Comparison of ENCODE assay signal across 8 cellular contexts in genomic region chr19:42129399-42130253, GRCh38. TPM values are rescaled to one million over a fixed set of nuclear protein-coding genes. Genes with fewer than 3 reads are reported as not detected.
A peak's percentile ranks its signal among the peaks of the same experiment; 100 is the strongest.
DNase-seq lines count a peak whose midpoint lies in the region; ATAC-seq and TF ChIP-seq lines count a peak whose summit lies in the region.

No MANE protein-coding gene starts in this region.

- H3K27ac Mint-ChIP-seq in activated naive CD4-positive, alpha-beta T cell treated with anti-CD3 and anti-CD28 coated beads for 36 hours: peak overlapping the region; percentile 83
- no peak overlapping the region for H3K27ac Mint-ChIP-seq in chondrocyte (ENCODE audit: unreplicated experiment)

- POLR2A ChIA-PET in HEK293T (lab: Yijun Ruan, JAX): no interaction called here

- CTCF ChIA-PET in activated naive CD4-positive, alpha-beta T cell treated with anti-CD3 and anti-CD28 coated beads for 36 hours (lab: Charles Lee): interaction anchor here (0.6 to 9.1 kb wide), 2 partner anchors 20 to 110 kb away, joined by 3 to 86 read pairs; no protein-coding TSS in a partner anchor
- CTCF ChIA-PET in HEK293T (lab: Yijun Ruan, JAX): no interaction called here

- H3K36me3 Mint-ChIP-seq in activated naive CD4-positive, alpha-beta T cell treated with anti-CD3 and anti-CD28 coated beads for 36 hours (ENCODE audit: low read depth): peaks cover under 1% of the 10 kb centered on the region
- H3K36me3 Mint-ChIP-seq in chondrocyte (ENCODE audit: low read depth): peaks cover under 1% of the 10 kb centered on the region

- no peaks in the 10 kb centered on the region for H3K9me3 Mint-ChIP-seq in activated naive CD4-positive, alpha-beta T cell treated with anti-CD3 and anti-CD28 coated beads for 36 hours
- peaks cover 2% of the 10 kb centered on the region for H3K9me3 Mint-ChIP-seq in chondrocyte (ENCODE audit: low read depth)

- H3K27me3 ChIP-seq in right cardiac atrium (ENCODE audit: control insufficient read depth, insufficient read depth): no peaks in the 10 kb centered on the region

- H3K27ac ChIP-seq in right cardiac atrium (ENCODE audit: low read length): no peak overlapping the region

- 41% methylated on average over 20 of the region's 20 CpGs for WGBS in right cardiac atrium

- no peaks in the 10 kb centered on the region for H3K4me1 ChIP-seq in right cardiac atrium (ENCODE audit: control insufficient read depth, insufficient read depth, low read length)

- no peaks in the 10 kb centered on the region for H3K27me3 Mint-ChIP-seq in activated naive CD4-positive, alpha-beta T cell treated with anti-CD3 and anti-CD28 coated beads for 36 hours (ENCODE audit: low read depth)
- peaks cover 11% of the 10 kb centered on the region for H3K27me3 Mint-ChIP-seq in chondrocyte (ENCODE audit: low read depth)

- intact Hi-C loops in activated naive CD4-positive, alpha-beta T cell treated with anti-CD3 and anti-CD28 coated beads for 36 hours (cut with micrococcal nuclease): no loop called here
- intact Hi-C loops in right cardiac atrium (cut with DNase I): loop anchor here (5.0 to 10.0 kb wide), 4 partner anchors 53 to 265 kb away; partner anchors contain the start of genes CNFN (in 1 of the 4) and MEGF8 (in 1 of the 4)

- H3K4me3 ChIP-seq in right cardiac atrium (ENCODE audit: low read length): no peak overlapping the region

- TF ChIP-seq CTCF in chondrocyte (IDR thresholded peaks at IDR 0.05): no peak

- H3K9me3 ChIP-seq in right cardiac atrium (ENCODE audit: control insufficient read depth, low read length): no peaks in the 10 kb centered on the region

- H3K4me3 Mint-ChIP-seq in activated naive CD4-positive, alpha-beta T cell treated with anti-CD3 and anti-CD28 coated beads for 36 hours: peak overlapping the region; percentile 33
- H3K4me3 Mint-ChIP-seq in chondrocyte (ENCODE audit: unreplicated experiment): no peak overlapping the region

- H3K4me1 Mint-ChIP-seq in activated naive CD4-positive, alpha-beta T cell treated with anti-CD3 and anti-CD28 coated beads for 36 hours (ENCODE audit: low read depth): peaks cover 68% of the 10 kb centered on the region
- H3K4me1 Mint-ChIP-seq in chondrocyte (ENCODE audit: low read depth): peaks cover 19% of the 10 kb centered on the region

- DNase-seq in activated naive CD4-positive, alpha-beta T cell treated with anti-CD3 and anti-CD28 coated beads for 36 hours: no peak
- DNase-seq in activated naive CD4-positive, alpha-beta T cell (lab: John Stamatoyannopoulos, UW): no peak
- DNase-seq in SK-N-DZ (ENCODE audit: low spot score) (peak; percentile 46), right cardiac atrium (peak in 2 of 3 donors; percentile 25 to 63), chondrocyte (ENCODE audit: low spot score) (no peak), HEK293T (ENCODE audit: extremely low spot score) (no peak), NCI-H446 (lab: John Stamatoyannopoulos, UW) (no peak)

- peak; percentile 54 for ATAC-seq in HG02943 (IDR thresholded peaks at IDR 0.05; ENCODE audit: low read depth, unreplicated experiment)
- peak; percentile 23 to 39 for ATAC-seq in right cardiac atrium

TF ChIP-seq in HEK293T, 16 proteins besides CTCF, POLR2A, EP300 and RAD21:
- TF ChIP-seq BHLHE40 (IDR thresholded peaks at IDR 0.05; ENCODE audit: borderline replicate concordance) (no peak), PKNOX1 (IDR thresholded peaks at IDR 0.05) (no peak), HDGF (IDR thresholded peaks at IDR 0.05; ENCODE audit: borderline replicate concordance) (no peak), ZNF384 (IDR thresholded peaks at IDR 0.05) (no peak), LEF1 (IDR thresholded peaks at IDR 0.05; ENCODE audit: borderline replicate concordance) (no peak), ELF4 (IDR thresholded peaks at IDR 0.05) (no peak), TARDBP (IDR thresholded peaks at IDR 0.05) (no peak), CTBP1 (IDR thresholded peaks at IDR 0.05; ENCODE audit: borderline replicate concordance) (no peak), FOXM1 (IDR thresholded peaks at IDR 0.05; ENCODE audit: borderline replicate concordance) (no peak), FOXA1 (IDR thresholded peaks at IDR 0.05) (no peak)

RNA-seq across cellular contexts. Expression of gene POU2F2, which starts 2.6 kb away (rescaled TPM):
- total RNA-seq in activated naive CD4-positive, alpha-beta T cell treated with anti-CD3 and anti-CD28 coated beads for 36 hours: 10 to 100 TPM; 30.0 to 31.9 TPM
- polyA plus RNA-seq in SK-N-DZ (2014; cell fraction: cytosol; rRNA removed): 7.5 and 9.4 TPM in 2 replicates
- polyA plus RNA-seq in SK-N-DZ (2014; cell fraction: nucleus; rRNA removed): 11.8 and 35.8 TPM in 2 replicates
- total RNA-seq in right cardiac atrium: 1 to 10 TPM; 1.4 to 1.6 (median 1.6) TPM
- 0.77 TPM for polyA plus RNA-seq in right cardiac atrium
- total RNA-seq in chondrocyte: 0.58 to 1.5 TPM (median 0.62 TPM) in 3 replicates

RNA-seq across cellular contexts. Expression of gene ZNF574, which starts 53.7 kb away (rescaled TPM):
- total RNA-seq in activated naive CD4-positive, alpha-beta T cell treated with anti-CD3 and anti-CD28 coated beads for 36 hours: 1 to 10 TPM; 8.4 to 8.8 TPM
- polyA plus RNA-seq in SK-N-DZ (2014; cell fraction: cytosol; rRNA removed): 15.1 and 16.2 TPM in 2 replicates
- polyA plus RNA-seq in SK-N-DZ (2014; cell fraction: nucleus; rRNA removed): 10.9 and 12.3 TPM in 2 replicates
- 1 to 10 TPM; 8.4 to 9.3 (median 8.5) TPM for total RNA-seq in right cardiac atrium
- polyA plus RNA-seq in right cardiac atrium: 5.2 TPM
- 11.2 to 13.0 TPM (median 12.4 TPM) in 3 replicates for total RNA-seq in chondrocyte

RNA-seq across cellular contexts. Expression of gene GRIK5, which starts 59.6 kb away (rescaled TPM):
- 1 to 10 TPM; 1.9 to 2.2 TPM for total RNA-seq in activated naive CD4-positive, alpha-beta T cell treated with anti-CD3 and anti-CD28 coated beads for 36 hours
- 11.5 and 14.1 TPM in 2 replicates for polyA plus RNA-seq in SK-N-DZ (2014; cell fraction: cytosol; rRNA removed)
- polyA plus RNA-seq in SK-N-DZ (2014; cell fraction: nucleus; rRNA removed): 16.0 and 32.3 TPM in 2 replicates
- total RNA-seq in right cardiac atrium (10 to 100 TPM; 12.5 to 18.3 (median 14.6) TPM), chondrocyte (0.36 to 0.59 TPM (median 0.37 TPM) in 3 replicates)
- polyA plus RNA-seq in right cardiac atrium: 8.9 TPM

Comparison
In these comparisons a context has a peak if more than half of its experiments do, and no peak if none do; other contexts are left out.
1. DNase-seq: peak in SK-N-DZ (single experiment) and right cardiac atrium (2 of 3); none in activated naive CD4-positive, alpha-beta T cell treated with anti-CD3 and anti-CD28 coated beads for 36 hours (single experiment), activated naive CD4-positive, alpha-beta T cell (0 of 4), chondrocyte (single experiment), HEK293T (single experiment) and NCI-H446 (0 of 2).
2. RNA of gene POU2F2, which starts 2.6 kb away (total RNA-seq): 30.0 to 31.9 TPM in activated naive CD4-positive, alpha-beta T cell treated with anti-CD3 and anti-CD28 coated beads for 36 hours; 1.4 to 1.6 TPM in right cardiac atrium and 0.58 to 1.5 TPM in chondrocyte; every median in the first group is over 10 times any median in the second.